1 cellular context compared by ENCODE assay signal in the genomic region with DNA sequence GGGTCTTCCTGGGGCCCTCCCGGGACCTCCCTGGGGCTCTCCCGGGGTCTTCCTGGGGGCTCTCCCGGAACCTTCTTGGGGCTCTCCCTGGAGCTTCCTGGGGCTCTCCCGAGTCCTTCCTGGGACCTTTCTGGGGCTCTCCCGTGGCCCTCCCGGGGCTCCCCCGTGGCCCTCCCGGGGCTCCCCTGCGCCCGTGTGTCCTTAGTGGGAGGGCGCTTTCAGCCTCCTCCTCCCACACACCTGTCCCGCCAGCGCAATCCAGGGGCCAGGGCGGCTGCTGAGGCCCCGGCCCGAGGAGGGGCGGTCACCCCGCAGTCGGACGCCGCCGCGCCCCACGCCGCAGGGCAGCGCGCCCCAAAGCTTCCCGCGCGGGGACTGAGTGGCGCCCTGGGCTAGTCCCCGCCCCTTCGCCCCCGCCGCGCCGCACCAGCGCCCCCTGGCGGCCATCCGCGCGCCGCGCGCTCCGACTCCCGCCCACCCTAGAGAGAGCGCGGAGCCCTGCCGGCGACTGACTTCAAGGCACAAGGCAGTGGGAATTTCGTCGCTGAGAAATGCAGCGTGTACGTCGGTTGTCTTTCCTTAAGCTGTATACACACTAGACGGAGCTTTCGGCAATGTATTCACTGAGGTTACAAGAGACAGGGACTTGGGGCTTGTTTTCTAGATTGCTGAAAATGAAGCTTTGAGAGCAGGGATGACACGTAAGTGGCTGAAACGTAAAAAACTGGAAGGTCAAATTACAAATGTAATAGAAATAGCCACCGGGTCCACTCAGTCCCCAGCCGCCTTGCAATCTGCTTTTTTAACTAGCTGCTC.
TF ChIP-seq lines count a peak whose summit lies in the region.

No MANE protein-coding gene starts in this region.

TF ChIP-seq in K562, 482 proteins besides CTCF, POLR2A, EP300 and RAD21 (continued from another document and continues in another):
- TF ChIP-seq CUX1 (CRISPR knock-in tag; IDR thresholded peaks at IDR 0.05) (no peak), RUNX1 (IDR thresholded peaks at IDR 0.05; ENCODE audit: low read depth) (no peak), ARID4B (CRISPR knock-in tag; IDR thresholded peaks at IDR 0.05) (no peak), ZNF668 (CRISPR knock-in tag; IDR thresholded peaks at IDR 0.05) (no peak), JUNB (CRISPR knock-in tag; conservative IDR thresholded peaks at IDR 0.05) (no peak), SMARCA5 (IDR thresholded peaks at IDR 0.05) (no peak), KAT7 (CRISPR knock-in tag; IDR thresholded peaks at IDR 0.05; ENCODE audit: borderline replicate concordance) (0 out of 2 replicates have a peak, but pooled peaks have one; percentile 34), ETV5 (CRISPR knock-in tag; IDR thresholded peaks at IDR 0.05; ENCODE audit: low read depth) (0 out of 2 replicates have a peak, but pooled peaks have one; percentile 47), MTF1 (CRISPR knock-in tag; IDR thresholded peaks at IDR 0.05; ENCODE audit: borderline replicate concordance) (no peak), PHF8 (IDR thresholded peaks at IDR 0.05; ENCODE audit: borderline replicate concordance, low read length) (peak; percentile 47; the same call in 1 of the 2 replicates), ZBTB9 (CRISPR knock-in tag; IDR thresholded peaks at IDR 0.05) (peak; percentile 45; the same call in 1 of the 2 replicates), EWSR1 (IDR thresholded peaks at IDR 0.05; ENCODE audit: borderline replicate concordance, low read depth, partially characterized antibody) (no peak), L3MBTL2 (IDR thresholded peaks at IDR 0.05) (peak; percentile 85), MTA1 (IDR thresholded peaks at IDR 0.05; ENCODE audit: borderline replicate concordance) (no peak), EGR1 (conservative IDR thresholded peaks at IDR 0.05) (peak; percentile 54), ZBTB40 (IDR thresholded peaks at IDR 0.05) (no peak), ZBTB40 (CRISPR knock-in tag; IDR thresholded peaks at IDR 0.05) (no peak), CBFA2T2 (conservative IDR thresholded peaks at IDR 0.05) (no peak), TAF1 (IDR thresholded peaks at IDR 0.05; ENCODE audit: control insufficient read depth, extremely low read depth, insufficient read depth, low read length, severe bottlenecking) (peak; percentile 12), HES1 (IDR thresholded peaks at IDR 0.05; ENCODE audit: low read depth) (no peak), KHSRP (IDR thresholded peaks at IDR 0.05) (no peak), KLF1 (tag; IDR thresholded peaks at IDR 0.05) (no peak), CREM (IDR thresholded peaks at IDR 0.05; ENCODE audit: low read depth) (no peak; the same call in 1 of the 2 replicates)
- TF ChIP-seq, protein P1, sequence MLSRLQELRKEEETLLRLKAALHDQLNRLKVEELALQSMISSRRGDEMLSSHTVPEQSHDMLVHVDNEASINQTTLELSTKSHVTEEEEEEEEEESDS (CRISPR knock-in tag; IDR thresholded peaks at IDR 0.05): no peak
- TF ChIP-seq, protein P2, sequence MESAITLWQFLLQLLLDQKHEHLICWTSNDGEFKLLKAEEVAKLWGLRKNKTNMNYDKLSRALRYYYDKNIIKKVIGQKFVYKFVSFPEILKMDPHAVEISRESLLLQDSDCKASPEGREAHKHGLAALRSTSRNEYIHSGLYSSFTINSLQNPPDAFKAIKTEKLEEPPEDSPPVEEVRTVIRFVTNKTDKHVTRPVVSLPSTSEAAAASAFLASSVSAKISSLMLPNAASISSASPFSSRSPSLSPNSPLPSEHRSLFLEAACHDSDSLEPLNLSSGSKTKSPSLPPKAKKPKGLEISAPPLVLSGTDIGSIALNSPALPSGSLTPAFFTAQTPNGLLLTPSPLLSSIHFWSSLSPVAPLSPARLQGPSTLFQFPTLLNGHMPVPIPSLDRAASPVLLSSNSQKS (CRISPR knock-in tag; IDR thresholded peaks at IDR 0.05): no peak
- TF ChIP-seq, protein P3, sequence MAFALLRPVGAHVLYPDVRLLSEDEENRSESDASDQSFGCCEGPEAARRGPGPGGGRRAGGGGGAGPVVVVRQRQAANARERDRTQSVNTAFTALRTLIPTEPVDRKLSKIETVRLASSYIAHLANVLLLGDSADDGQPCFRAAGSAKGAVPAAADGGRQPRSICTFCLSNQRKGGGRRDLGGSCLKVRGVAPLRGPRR (CRISPR knock-in tag; IDR thresholded peaks at IDR 0.05): no peak
- TF ChIP-seq, protein P4, sequence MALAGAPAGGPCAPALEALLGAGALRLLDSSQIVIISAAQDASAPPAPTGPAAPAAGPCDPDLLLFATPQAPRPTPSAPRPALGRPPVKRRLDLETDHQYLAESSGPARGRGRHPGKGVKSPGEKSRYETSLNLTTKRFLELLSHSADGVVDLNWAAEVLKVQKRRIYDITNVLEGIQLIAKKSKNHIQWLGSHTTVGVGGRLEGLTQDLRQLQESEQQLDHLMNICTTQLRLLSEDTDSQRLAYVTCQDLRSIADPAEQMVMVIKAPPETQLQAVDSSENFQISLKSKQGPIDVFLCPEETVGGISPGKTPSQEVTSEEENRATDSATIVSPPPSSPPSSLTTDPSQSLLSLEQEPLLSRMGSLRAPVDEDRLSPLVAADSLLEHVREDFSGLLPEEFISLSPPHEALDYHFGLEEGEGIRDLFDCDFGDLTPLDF (CRISPR knock-in tag; IDR thresholded peaks at IDR 0.05): peak; percentile 74
